13 cellular contexts compared by ENCODE assay signal in the genomic region with DNA sequence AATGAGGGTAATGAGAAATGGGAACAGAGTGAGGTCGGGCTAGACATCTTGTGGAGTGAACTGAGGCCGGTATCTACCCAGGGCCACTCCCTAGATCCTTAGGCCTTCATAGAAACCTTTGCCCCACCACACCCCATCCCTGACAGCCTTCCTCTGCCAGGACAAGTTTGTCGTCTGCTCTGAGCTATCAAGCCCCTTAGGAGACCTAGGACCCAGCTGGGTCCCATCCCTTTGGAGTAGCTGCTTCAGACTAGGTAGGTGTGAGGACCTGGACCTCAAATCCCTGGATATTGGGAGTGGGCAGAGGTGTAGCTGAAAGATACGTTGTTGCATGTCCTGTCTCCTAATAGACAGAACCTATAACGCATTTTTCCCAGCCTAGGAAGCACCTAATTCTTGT. TPM values are rescaled to one million over a fixed set of nuclear protein-coding genes. Genes with fewer than 3 reads are reported as not detected.
A peak's percentile ranks its signal among the peaks of the same experiment; 100 is the strongest.
DNase-seq lines count a peak whose midpoint lies in the region; ATAC-seq, FAIRE-seq and TF ChIP-seq lines count a peak whose summit lies in the region.
"Had no signal": no experiment of that assay in that cellular context is flagged by ENCODE, and none has a peak within 500 bp of the region (broad histone marks: within the 10 kb centered on the region; RNA-seq: fewer than 3 reads in every experiment).

TMEM253 (plus strand) TSS at position 136 of the 400 bp plus-strand sequence. CDS start 278 bp downstream, outside the sequence.

- no peak within 1 kb of the TSS for H3K9ac ChIP-seq in keratinocyte (ENCODE audit: control insufficient read depth, extremely low read depth, insufficient read depth, low read length)

- no peaks in the 10 kb centered on the region for H3K9me3 Mint-ChIP-seq in activated naive CD4-positive, alpha-beta T cell treated with anti-CD3 and anti-CD28 coated beads, Interleukin-2, amount 50 U/mL, for 72 hours
- no peaks in the 10 kb centered on the region for H3K9me3 Mint-ChIP-seq in WTC11

- no peak for TF ChIP-seq POLR2A in tibial nerve (IDR thresholded peaks at IDR 0.05)

- H3K79me2 ChIP-seq in keratinocyte (ENCODE audit: control insufficient read depth, insufficient read depth, low read length), result peaks cover 35% of the 10 kb centered on the region

- no peak within 1 kb of the TSS for H2AFZ ChIP-seq in keratinocyte (ENCODE audit: control insufficient read depth, low read length)

- POLR2A ChIA-PET in WTC11 (lab: Charles Lee), result interaction anchor here (2.2 kb wide), 1 partner anchor 30 kb away, joined by 7 read pairs; no protein-coding TSS in a partner anchor

- ATAC-seq in activated naive CD4-positive, alpha-beta T cell treated with anti-CD3 and anti-CD28 coated beads, Interleukin-2, amount 50 U/mL, for 72 hours, result no peak
- no peak for ATAC-seq in WTC11
- no peak for ATAC-seq in GM19023 (IDR thresholded peaks at IDR 0.05; ENCODE audit: unreplicated experiment)
- ATAC-seq in HG02763 (IDR thresholded peaks at IDR 0.05; ENCODE audit: unreplicated experiment), result no peak
- ATAC-seq: Right ventricle myocardium inferior had no signal

- dilution Hi-C loops in keratinocyte (cut with MboI; ENCODE audit: extremely low pct_ligation_motif_present, low sequenced_read_pairs), result no loop called here

- H3K9me1 ChIP-seq in keratinocyte (ENCODE audit: control insufficient read depth, extremely low read depth, insufficient read depth, low read length), result no peaks in the 10 kb centered on the region

- no peak for DNase-seq in activated naive CD4-positive, alpha-beta T cell treated with anti-CD3 and anti-CD28 coated beads, Interleukin-2, amount 50 U/mL, for 72 hours (ENCODE audit: low spot score in 2 of 2)
- DNase-seq in activated naive CD4-positive, alpha-beta T cell treated with Interleukin-2 at 50 U/mL for 16 hours, result no peak
- DNase-seq in WTC11 (ENCODE audit: low spot score) (no peak), keratinocyte (ENCODE audit: low read depth, low spot score) (no peak), tibial nerve (ENCODE audit: low spot score in 2 of 2) (no peak), NCI-H2107 (lab: John Stamatoyannopoulos, UW) (no peak)
- DNase-seq: activated CD4-positive, alpha-beta T cell treated with anti-CD3 and anti-CD28 coated beads for 4 hours; AML-193; NCI-H446 had no signal

- peak within 1 kb of the TSS; percentile 93 for H3K4me3 Mint-ChIP-seq in WTC11

- no peaks in the 10 kb centered on the region for H4K20me1 ChIP-seq in keratinocyte (ENCODE audit: control insufficient read depth, extremely low read depth, insufficient read depth, low read length)

- peak within 1 kb of the TSS; percentile 99 for H3K4me2 ChIP-seq in keratinocyte (ENCODE audit: control insufficient read depth, extremely low read depth, insufficient read depth, low read depth, low read length)

- TF ChIP-seq CTCF in WTC11 (IDR thresholded peaks at IDR 0.05), result no peak
- no peak for TF ChIP-seq CTCF in keratinocyte (optimal IDR thresholded peaks at IDR 0.05 in 1 of 3, IDR thresholded peaks at IDR 0.05 in 1 of 3, conservative IDR thresholded peaks at IDR 0.05 in 1 of 3; ENCODE audit: extremely low read depth in 1 of 3, insufficient read depth in 2 of 3, low read length in 3 of 3)
- no peak for TF ChIP-seq CTCF in tibial nerve (IDR thresholded peaks at IDR 0.05)

- H3K27ac ChIP-seq in keratinocyte (ENCODE audit: control insufficient read depth, insufficient read depth, low read length) (peak within 1 kb of the TSS; percentile 38), tibial nerve (peak within 1 kb of the TSS in 3 of 4 donors; percentile 87 to 97 (median 95))

- H3K4me1 ChIP-seq in keratinocyte (ENCODE audit: control insufficient read depth, extremely low read depth, insufficient read depth, low read length) (peaks cover 70% of the 10 kb centered on the region), tibial nerve (peaks cover 0 to 63% (median 33%) of the 10 kb centered on the region in 4 donors)

- peaks cover 62% of the 10 kb centered on the region for H3K4me1 Mint-ChIP-seq in WTC11

- H3K36me3 Mint-ChIP-seq in activated naive CD4-positive, alpha-beta T cell treated with anti-CD3 and anti-CD28 coated beads, Interleukin-2, amount 50 U/mL, for 72 hours, result peaks cover 6 to 13% of the 10 kb centered on the region in 2 donors
- H3K36me3 Mint-ChIP-seq in WTC11, result no peaks in the 10 kb centered on the region

- WGBS in tibial nerve, 2 donors, result 77 to 80% methylated on average over 5 of the region's 5 CpGs

- peak within 1 kb of the TSS in 1 of 3 experiments; percentile 81 for H3K4me3 ChIP-seq in keratinocyte (ENCODE audit: control insufficient read depth in 2 of 3, extremely low read depth in 1 of 3, insufficient read depth in 2 of 3, low read depth in 1 of 3, low read length in 3 of 3)
- no peak within 1 kb of the TSS for H3K4me3 ChIP-seq in tibial nerve

- H3K36me3 ChIP-seq in keratinocyte (ENCODE audit: control insufficient read depth in 2 of 2, extremely low read depth in 1 of 2, insufficient read depth in 2 of 2, low read length in 2 of 2) (no peaks in the 10 kb centered on the region), tibial nerve (no peaks in the 10 kb centered on the region)

- H3K27me3 ChIP-seq in keratinocyte (ENCODE audit: control insufficient read depth, extremely low read depth, insufficient read depth, low read length), result no peaks in the 10 kb centered on the region
- H3K27me3 ChIP-seq in tibial nerve, result no peaks in the 10 kb centered on the region

- H3K27ac Mint-ChIP-seq in activated naive CD4-positive, alpha-beta T cell treated with anti-CD3 and anti-CD28 coated beads, Interleukin-2, amount 50 U/mL, for 72 hours, result peak within 1 kb of the TSS; percentile 69 to 99
- peak within 1 kb of the TSS; percentile 97 for H3K27ac Mint-ChIP-seq in WTC11

- H3K27me3 Mint-ChIP-seq in WTC11 (ENCODE audit: low read depth), result no peaks in the 10 kb centered on the region

- no peak for TF ChIP-seq EP300 in tibial nerve (IDR thresholded peaks at IDR 0.05)

- CTCF ChIA-PET in WTC11 (lab: Charles Lee), result interaction anchor here (2.4 to 8.6 kb wide), 5 partner anchors 6 to 86 kb away, joined by 10 to 321 read pairs (median 111); partner anchors contain the start of gene ARHGEF40

- no peaks in the 10 kb centered on the region for H3K9me3 ChIP-seq in keratinocyte (ENCODE audit: control insufficient read depth, low read depth, low read length)
- H3K9me3 ChIP-seq in tibial nerve, result no peaks in the 10 kb centered on the region

- FAIRE-seq in keratinocyte (lab: Jason Lieb, UNC), result no peak
- FAIRE-seq: endometrium had no signal

TF ChIP-seq in WTC11, 78 proteins besides CTCF, POLR2A, EP300 and RAD21 (continues in another document):
- no peak for TF ChIP-seq ELF4 (CRISPR knock-in tag; IDR thresholded peaks at IDR 0.05; ENCODE audit: low read depth)
- no peak for TF ChIP-seq SOX15 (CRISPR knock-in tag; IDR thresholded peaks at IDR 0.05)
- TF ChIP-seq TEAD4 (CRISPR knock-in tag; IDR thresholded peaks at IDR 0.05), result no peak
- TF ChIP-seq CREB1 (CRISPR knock-in tag; IDR thresholded peaks at IDR 0.05), result no peak
- TF ChIP-seq, protein P1, sequence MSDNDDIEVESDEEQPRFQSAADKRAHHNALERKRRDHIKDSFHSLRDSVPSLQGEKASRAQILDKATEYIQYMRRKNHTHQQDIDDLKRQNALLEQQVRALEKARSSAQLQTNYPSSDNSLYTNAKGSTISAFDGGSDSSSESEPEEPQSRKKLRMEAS (CRISPR knock-in tag; IDR thresholded peaks at IDR 0.05), result no peak
- TF ChIP-seq ZNF219 (CRISPR knock-in tag; IDR thresholded peaks at IDR 0.05; ENCODE audit: borderline replicate concordance), result no peak
- TF ChIP-seq ZNF423 (CRISPR knock-in tag; IDR thresholded peaks at IDR 0.05), result no peak
- TF ChIP-seq IRF1 (CRISPR knock-in tag; IDR thresholded peaks at IDR 0.05), result no peak

RNA-seq across cellular contexts. Expression of gene TMEM253, which starts in this region (rescaled TPM):
- total RNA-seq in activated naive CD4-positive, alpha-beta T cell treated with anti-CD3 and anti-CD28 coated beads, Interleukin-2, amount 50 U/mL, for 72 hours, result under 1 TPM in 1 of 2 donors, not detected in 1; 0.25 TPM
- total RNA-seq in WTC11 (2021) (1.7 to 2.2 TPM (median 1.9 TPM) in 3 replicates), tibial nerve (under 1 TPM in 2 of 4 donors, not detected in 2; 0.44 to 0.63 TPM)
- 1.1 to 1.4 TPM (median 1.3 TPM) in 3 replicates for polyA plus RNA-seq in keratinocyte
- 1.2 TPM for polyA plus RNA-seq in keratinocyte (2011; ENCODE audit: low read depth)
- 0.74 and 1.1 TPM in 2 replicates for polyA plus RNA-seq in keratinocyte (2011; cell fraction: cytosol; rRNA removed)
- 1.7 and 1.8 TPM in 2 replicates for polyA plus RNA-seq in keratinocyte (2011; cell fraction: nucleus; rRNA removed)
- 1.4 and 2.1 TPM in 2 replicates for polyA plus RNA-seq in keratinocyte (2012; ENCODE audit: low replicate concordance)
- 0.63 to 1.9 TPM (median 1.2 TPM) in 3 replicates for polyA minus RNA-seq in keratinocyte
- polyA minus RNA-seq in keratinocyte (2011; cell fraction: cytosol; rRNA and poly(A)+ RNA removed), result not detected
- polyA minus RNA-seq in keratinocyte (2011; cell fraction: nucleus; rRNA and poly(A)+ RNA removed), result 0.53 TPM in 1 of 2 replicates, not detected in the other
